ENCODE assay signal across 8 cellular contexts in the genomic region with DNA sequence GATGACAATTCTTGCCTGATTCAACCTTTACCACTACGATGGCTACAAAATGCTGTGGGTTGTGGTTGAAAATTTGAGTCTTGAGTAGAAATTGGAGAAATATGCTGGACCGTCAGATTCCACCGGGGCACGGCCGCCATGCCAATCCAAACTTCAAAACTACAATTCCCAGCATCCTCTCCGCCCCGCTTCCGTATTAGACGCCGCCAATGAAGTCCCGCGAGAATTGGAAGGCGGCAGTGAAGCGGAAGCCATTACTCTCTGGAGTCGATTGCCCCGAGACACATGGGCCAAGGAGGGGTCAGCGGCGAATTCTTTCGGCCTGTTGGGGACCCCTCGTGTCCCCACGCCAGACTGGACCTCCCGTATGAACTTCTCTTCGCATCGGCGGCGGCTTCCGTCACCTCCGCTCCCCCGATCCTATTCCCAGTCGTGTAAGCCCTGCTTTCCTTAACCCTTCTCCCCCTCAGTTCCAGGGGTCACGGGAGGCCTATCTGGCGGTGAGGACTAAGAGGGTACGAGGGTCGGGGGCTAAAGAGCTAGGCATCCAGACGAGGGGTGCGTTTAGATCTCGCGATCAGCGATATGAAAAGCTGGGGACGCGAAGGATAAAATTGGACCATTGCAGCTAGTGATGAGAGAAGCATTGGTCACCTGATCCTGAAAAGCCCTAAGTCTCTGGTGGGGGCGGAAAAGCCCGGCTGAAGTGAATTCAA. TPM values are rescaled to one million over a fixed set of nuclear protein-coding genes. Genes with fewer than 3 reads are reported as not detected.
A peak's percentile ranks its signal among the peaks of the same experiment; 100 is the strongest.
DNase-seq lines count a peak whose midpoint lies in the region; ATAC-seq, FAIRE-seq and TF ChIP-seq lines count a peak whose summit lies in the region.

Gene ZNF317 (plus strand): TSS at position 239 of the 716 bp plus-strand sequence. CDS start 15,620 bp downstream, outside the sequence.

- no peak within 1 kb of the TSS for H3K23ac ChIP-seq in mesendoderm (ENCODE audit: low read length)

- DNase-seq in CMK (ENCODE audit: low read depth) (peak; percentile 70), HTR-8/SVneo (ENCODE audit: insufficient read length, low spot score) (peak; percentile 89), NOMO-1 treated with dmso at 0.1 percent for 144 hours (lab: John Stamatoyannopoulos, UW; ENCODE audit: unreplicated experiment) (peak; percentile 73), endodermal cell (peak; percentile 95), mesendoderm (peak; percentile 96)
- DNase-seq in activated CD8-positive, alpha-beta memory T cell treated with anti-CD3 and anti-CD28 coated beads for 48 hours (ENCODE audit: low read depth in 2 of 3, low spot score in 2 of 3): peak; percentile 58 to 67 (median 64)
- peak; percentile 82 for DNase-seq in stimulated activated CD8-positive, alpha-beta memory T cell treated with anti-CD3 and anti-CD28 coated beads, Interleukin-15, amount 100 ng/mL, for 1 hour (ENCODE audit: low read depth)

- peak; percentile 16 for FAIRE-seq in HTR-8/SVneo (lab: Jason Lieb, UNC)

- peak within 1 kb of the TSS; percentile 38 for H3K4ac ChIP-seq in mesendoderm (ENCODE audit: low read depth, low read length)

- peak; percentile 95 for ATAC-seq in GM21360 (IDR thresholded peaks at IDR 0.05; ENCODE audit: unreplicated experiment)

- H4K5ac ChIP-seq in mesendoderm (ENCODE audit: low read length): no peak within 1 kb of the TSS

- H3K79me1 ChIP-seq in mesendoderm (ENCODE audit: low read length): no peaks in the 10 kb centered on the region

- peak within 1 kb of the TSS; percentile 100 for H3K4me3 ChIP-seq in endodermal cell (ENCODE audit: low read length)
- H3K4me3 ChIP-seq in mesendoderm (ENCODE audit: low read length): peak within 1 kb of the TSS; percentile 99

- H3K4me3 Mint-ChIP-seq in endodermal cell: peak within 1 kb of the TSS; percentile 99

- peaks cover 32% of the 10 kb centered on the region for H3K9me3 ChIP-seq in endodermal cell (ENCODE audit: control insufficient read depth, low read length)

- H3K27ac Mint-ChIP-seq in endodermal cell: peak within 1 kb of the TSS; percentile 98

- TF ChIP-seq CTCF in endodermal cell (conservative IDR thresholded peaks at IDR 0.05): no peak

- H3K9me3 Mint-ChIP-seq in endodermal cell: peaks cover 24% of the 10 kb centered on the region

- peaks cover 37% of the 10 kb centered on the region for H3K79me2 ChIP-seq in mesendoderm (ENCODE audit: control insufficient read depth, insufficient read depth, low read length)

- peak within 1 kb of the TSS; percentile 99 for H3K4me2 ChIP-seq in mesendoderm (ENCODE audit: low read length)

- no peaks in the 10 kb centered on the region for H3K27me3 ChIP-seq in endodermal cell (ENCODE audit: control insufficient read depth, insufficient read depth, low read length, poor library complexity, severe bottlenecking)
- H3K27me3 ChIP-seq in mesendoderm (ENCODE audit: insufficient read depth, low read length, poor library complexity): no peaks in the 10 kb centered on the region

- H3K4me1 Mint-ChIP-seq in endodermal cell: peaks cover 3% of the 10 kb centered on the region

- H2BK15ac ChIP-seq in mesendoderm (replicated peaks; ENCODE audit: low read depth): no peak within 1 kb of the TSS

- H3K27me3 Mint-ChIP-seq in endodermal cell (ENCODE audit: insufficient read depth): peaks cover 2% of the 10 kb centered on the region

- H3K27ac ChIP-seq in endodermal cell (ENCODE audit: low read depth, low read length): peak within 1 kb of the TSS; percentile 26
- no peak within 1 kb of the TSS for H3K27ac ChIP-seq in mesendoderm (ENCODE audit: low read depth, low read length)

- H3K4me1 ChIP-seq in endodermal cell (ENCODE audit: control insufficient read depth, insufficient read depth, low read length) (no peaks in the 10 kb centered on the region), mesendoderm (ENCODE audit: control insufficient read depth, low read depth, low read length) (peaks cover 3% of the 10 kb centered on the region)

- H3K9ac ChIP-seq in endodermal cell (ENCODE audit: extremely low read depth, low read length, poor library complexity, severe bottlenecking) (peak within 1 kb of the TSS; percentile 96), mesendoderm (ENCODE audit: low read length) (peak within 1 kb of the TSS; percentile 88)

- no peak within 1 kb of the TSS for H4K8ac ChIP-seq in mesendoderm (ENCODE audit: low read depth, low read length)

- no peak within 1 kb of the TSS for H2AK5ac ChIP-seq in mesendoderm (ENCODE audit: low read length)

- H3K18ac ChIP-seq in mesendoderm (ENCODE audit: low read length): peak within 1 kb of the TSS; percentile 20

- H3K36me3 Mint-ChIP-seq in endodermal cell (ENCODE audit: low read depth): peaks cover 35% of the 10 kb centered on the region

- H3K36me3 ChIP-seq in endodermal cell (ENCODE audit: control insufficient read depth, insufficient read depth, low read length) (peaks cover 34% of the 10 kb centered on the region), mesendoderm (ENCODE audit: control insufficient read depth, insufficient read depth, low read length) (no peaks in the 10 kb centered on the region)

- H2BK5ac ChIP-seq in mesendoderm (ENCODE audit: low read length): peak within 1 kb of the TSS; percentile 72

- 0% methylated on average over 23 to 43 of the region's 43 CpGs for WGBS in endodermal cell (ENCODE audit: insufficient coverage in 1 of 2, insufficient read length in 1 of 2), 2 experiments
- no CpG with 5 or more reads among the region's 43 CpGs for WGBS in mesendoderm (ENCODE audit: extremely low coverage, insufficient coverage, low lambda C conversion rate)

- peak within 1 kb of the TSS; percentile 99 for H3K56ac ChIP-seq in mesendoderm (ENCODE audit: low read length)

- H2BK120ac ChIP-seq in mesendoderm (ENCODE audit: low read depth, low read length): no peak within 1 kb of the TSS

RNA-seq across cellular contexts. Expression of gene ZNF317, which starts in this region (rescaled TPM):
- 10 to 100 TPM; 36.7 to 40.1 TPM for total RNA-seq in endodermal cell
- polyA plus RNA-seq in endodermal cell (2013, experiment 1 of 2): 33.1 TPM
- polyA plus RNA-seq in endodermal cell (2013, experiment 2 of 2): 35.3 TPM
- polyA plus RNA-seq in mesendoderm (2013, experiment 1 of 2): 41.7 TPM
- polyA plus RNA-seq in mesendoderm (2013, experiment 2 of 2): 40.9 TPM
